3 cellular contexts compared by ENCODE assay signal in genomic region chr13:36319793-36320192, GRCh38. TPM values are rescaled to one million over a fixed set of nuclear protein-coding genes. Genes with fewer than 3 reads are reported as not detected.
"Had no signal": no experiment of that assay in that cellular context is flagged by ENCODE, and none has a peak within 500 bp of the region (broad histone marks: within the 10 kb centered on the region; RNA-seq: fewer than 3 reads in every experiment).

No MANE protein-coding gene starts in this region.

RNA-seq across cellular contexts. Expression of gene CCDC169, which starts 22.2 kb away (rescaled TPM):
- total RNA-seq: naive thymus-derived CD8-positive, alpha-beta T cell; right lobe of liver; thoracic aorta had no signal
